8 cellular contexts compared by ENCODE assay signal in the genomic region with DNA sequence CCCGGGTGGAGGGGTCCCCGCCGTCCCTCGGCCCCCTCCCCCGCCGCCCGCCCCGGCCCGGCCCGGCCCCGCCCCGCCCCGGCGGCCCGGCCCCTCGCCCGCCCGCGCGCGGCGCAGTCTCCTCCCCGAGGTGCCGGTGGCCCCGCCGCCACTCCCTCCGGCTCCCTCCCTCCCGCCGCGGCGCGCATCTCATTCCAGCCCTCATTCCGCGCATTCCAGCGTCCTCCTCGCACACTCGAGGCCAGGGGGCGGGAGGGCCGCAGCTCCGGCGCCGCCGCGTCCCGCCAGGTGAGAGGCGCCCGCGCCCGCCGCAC. TPM values are rescaled to one million over a fixed set of nuclear protein-coding genes. Genes with fewer than 3 reads are reported as not detected.
DNase-seq lines count a peak whose midpoint lies in the region; ATAC-seq and TF ChIP-seq lines count a peak whose summit lies in the region.

A gene (plus strand): TSS at position 204 of the 314 bp plus-strand sequence.

- H3K27ac ChIP-seq in WERI-Rb-1 = peak within 1 kb of the TSS; percentile 85

- no peak within 1 kb of the TSS for H3K27ac Mint-ChIP-seq in natural killer cell treated with Interleukin-12 subunit alpha and Interleukin-12 subunit beta and Interleukin-15 and Interleukin-18, amount 100 ng/mL, for 72 hours

- no peaks in the 10 kb centered on the region for H3K9me3 Mint-ChIP-seq in natural killer cell treated with Interleukin-12 subunit alpha and Interleukin-12 subunit beta and Interleukin-15 and Interleukin-18, amount 100 ng/mL, for 72 hours

- no peaks in the 10 kb centered on the region for H3K27me3 ChIP-seq in WERI-Rb-1 (ENCODE audit: insufficient read depth, low read depth, severe bottlenecking)

- no peaks in the 10 kb centered on the region for H3K36me3 ChIP-seq in WERI-Rb-1

- H3K4me3 Mint-ChIP-seq in natural killer cell treated with Interleukin-12 subunit alpha and Interleukin-12 subunit beta and Interleukin-15 and Interleukin-18, amount 100 ng/mL, for 72 hours = peak within 1 kb of the TSS; percentile 72

- no peaks in the 10 kb centered on the region for H3K36me3 Mint-ChIP-seq in natural killer cell treated with Interleukin-12 subunit alpha and Interleukin-12 subunit beta and Interleukin-15 and Interleukin-18, amount 100 ng/mL, for 72 hours

- ATAC-seq in natural killer cell treated with Interleukin-12 subunit alpha and Interleukin-12 subunit beta and Interleukin-15 and Interleukin-18, amount 100 ng/mL, for 72 hours = peak; percentile 21 to 38
- ATAC-seq in GM21423 (IDR thresholded peaks at IDR 0.05; ENCODE audit: unreplicated experiment) = no peak

- H3K9me3 ChIP-seq in WERI-Rb-1 (ENCODE audit: severe bottlenecking) = no peaks in the 10 kb centered on the region

- TF ChIP-seq CTCF in WERI-Rb-1 (IDR thresholded peaks at IDR 0.05; ENCODE audit: low read depth, low read length) = no peak
- TF ChIP-seq CTCF in fibroblast of mammary gland (conservative IDR thresholded peaks at IDR 0.05; ENCODE audit: control insufficient read depth, insufficient read depth, low read depth, low read length) = no peak

- DNase-seq in ELF-1 (ENCODE audit: low read depth, low spot score) = peak; percentile 86
- no peak for DNase-seq in Jurkat, Clone E6-1 (ENCODE audit: low read depth, low spot score)
- DNase-seq in WERI-Rb-1 = peak; percentile 81
- DNase-seq in fibroblast of mammary gland (ENCODE audit: low read depth) = peak; percentile 52
- DNase-seq in natural killer cell treated with Interleukin-12 subunit alpha and Interleukin-12 subunit beta and Interleukin-15 and Interleukin-18, amount 100 ng/mL, for 72 hours (ENCODE audit: low spot score) = no peak
- DNase-seq in putamen (ENCODE audit: low spot score) = no peak
- DNase-seq in activated CD4-positive, CD25-positive, alpha-beta regulatory T cell treated with anti-CD3 and anti-CD28 coated beads, Interleukin-2, amount 50 U/mL, for 72 hours = no peak

- H3K4me3 ChIP-seq in Jurkat, Clone E6-1 (ENCODE audit: low read length) = peak within 1 kb of the TSS; percentile 49
- H3K4me3 ChIP-seq in WERI-Rb-1 (ENCODE audit: low read depth, low read length) (peak within 1 kb of the TSS; percentile 86), fibroblast of mammary gland (ENCODE audit: control insufficient read depth, low read depth, low read length) (peak within 1 kb of the TSS; percentile 64)

- peaks cover 51 to 56% of the 10 kb centered on the region in 2 donors for H3K27me3 Mint-ChIP-seq in natural killer cell treated with Interleukin-12 subunit alpha and Interleukin-12 subunit beta and Interleukin-15 and Interleukin-18, amount 100 ng/mL, for 72 hours

- H3K4me1 Mint-ChIP-seq in natural killer cell treated with Interleukin-12 subunit alpha and Interleukin-12 subunit beta and Interleukin-15 and Interleukin-18, amount 100 ng/mL, for 72 hours (ENCODE audit: low read depth in 2 of 2) = peaks cover 11 to 12% of the 10 kb centered on the region in 2 donors

RNA-seq across cellular contexts. Expression of the gene that starts here (rescaled TPM):
- polyA plus RNA-seq in Jurkat, Clone E6-1 (2012; ENCODE audit: insufficient read depth, insufficient read length) = 47.7 TPM
- total RNA-seq in natural killer cell treated with Interleukin-12 subunit alpha and Interleukin-12 subunit beta and Interleukin-15 and Interleukin-18, amount 100 ng/mL, for 72 hours = under 1 TPM in 1 of 2 donors, not detected in 1; 0.33 TPM

Comparison
In these comparisons a context has a peak if more than half of its experiments do, and no peak if none do; other contexts are left out.
1. Peak in ATAC-seq in natural killer cell treated with Interleukin-12 subunit alpha and Interleukin-12 subunit beta and Interleukin-15 and Interleukin-18, amount 100 ng/mL, for 72 hours; RNA of the gene not detected or under 1 TPM.
2. DNase-seq: peak in ELF-1 (single experiment), WERI-Rb-1 (single experiment) and fibroblast of mammary gland (single experiment); none in Jurkat, Clone E6-1 (single experiment), natural killer cell treated with Interleukin-12 subunit alpha and Interleukin-12 subunit beta and Interleukin-15 and Interleukin-18, amount 100 ng/mL, for 72 hours (single experiment), putamen (single experiment) and activated CD4-positive, CD25-positive, alpha-beta regulatory T cell treated with anti-CD3 and anti-CD28 coated beads, Interleukin-2, amount 50 U/mL, for 72 hours (single experiment).
3. Peak in every context shown above with its lines, with median percentiles within 50 percentile points of each other: H3K4me3 ChIP-seq.